Comparison of ENCODE assay signal across 8 cellular contexts in genomic region chr15:75639191-75639708, GRCh38. TPM values are rescaled to one million over a fixed set of nuclear protein-coding genes. Genes with fewer than 3 reads are reported as not detected.
DNase-seq lines count a peak whose midpoint lies in the region; ATAC-seq and TF ChIP-seq lines count a peak whose summit lies in the region.

No MANE protein-coding gene starts in this region.

- ATAC-seq in HG02840 (IDR thresholded peaks at IDR 0.05; ENCODE audit: low FRiP score, unreplicated experiment): no peak

- TF ChIP-seq EP300 in tibial nerve (IDR thresholded peaks at IDR 0.05): no peak

- no peaks in the 10 kb centered on the region for H3K27me3 ChIP-seq in ascending aorta
- H3K27me3 ChIP-seq in liver (ENCODE audit: control insufficient read depth in 4 of 4, insufficient read depth in 4 of 4, low read length in 3 of 4): no peaks in the 10 kb centered on the region
- H3K27me3 ChIP-seq in tibial nerve: no peaks in the 10 kb centered on the region

- no peaks in the 10 kb centered on the region for H3K9me3 ChIP-seq in ascending aorta
- no peaks in the 10 kb centered on the region for H3K9me3 ChIP-seq in liver (ENCODE audit: control insufficient read depth in 4 of 4, low read length in 3 of 4)
- H3K9me3 ChIP-seq in tibial nerve: no peaks in the 10 kb centered on the region

- peak overlapping the region; percentile 95 for H3K4me3 Mint-ChIP-seq in activated naive CD4-positive, alpha-beta T cell treated with anti-CD3 and anti-CD28 coated beads for 36 hours

- H3K36me3 ChIP-seq in ascending aorta: peaks cover 0 to 3% of the 10 kb centered on the region in 2 donors
- no peaks in the 10 kb centered on the region for H3K36me3 ChIP-seq in liver (ENCODE audit: control insufficient read depth in 4 of 4, insufficient read depth in 3 of 4, low read depth in 1 of 4, low read length in 3 of 4)
- H3K36me3 ChIP-seq in tibial nerve: peaks cover 0 to 7% (median 0%) of the 10 kb centered on the region in 3 donors

- TF ChIP-seq POLR2A in tibial nerve (IDR thresholded peaks at IDR 0.05): no peak

- H3K9ac ChIP-seq in liver (ENCODE audit: low read depth in 1 of 2, low read length in 2 of 2): peak overlapping the region; percentile 15 to 40

- CTCF ChIA-PET in activated naive CD4-positive, alpha-beta T cell treated with anti-CD3 and anti-CD28 coated beads for 36 hours (lab: Charles Lee): interaction anchor here (0.7 to 3.9 kb wide), 8 partner anchors 13 to 272 kb away, joined by 3 to 38 read pairs (median 6); partner anchors contain the start of genes MAN2C1 and SNUPN

- no peak for TF ChIP-seq RAD21 in liver (IDR thresholded peaks at IDR 0.05)

- no peaks in the 10 kb centered on the region for H3K9me3 Mint-ChIP-seq in activated naive CD4-positive, alpha-beta T cell treated with anti-CD3 and anti-CD28 coated beads for 36 hours

- peak overlapping the region; percentile 91 for H3K27ac Mint-ChIP-seq in activated naive CD4-positive, alpha-beta T cell treated with anti-CD3 and anti-CD28 coated beads for 36 hours

- WGBS in liver: 8% methylated on average over 16 of the region's 16 CpGs
- 1 to 3% methylated on average over 16 of the region's 16 CpGs for WGBS in tibial nerve, 2 donors

- peaks cover 20% of the 10 kb centered on the region for H3K36me3 Mint-ChIP-seq in activated naive CD4-positive, alpha-beta T cell treated with anti-CD3 and anti-CD28 coated beads for 36 hours (ENCODE audit: low read depth)

- no peak for TF ChIP-seq CTCF in ascending aorta (IDR thresholded peaks at IDR 0.05)
- TF ChIP-seq CTCF in liver (IDR thresholded peaks at IDR 0.05; ENCODE audit: low read depth, low read length, missing input control): no peak
- no peak for TF ChIP-seq CTCF in tibial nerve (IDR thresholded peaks at IDR 0.05)

- intact Hi-C loops in activated naive CD4-positive, alpha-beta T cell treated with anti-CD3 and anti-CD28 coated beads for 36 hours (cut with micrococcal nuclease): loop anchor here (1.0 kb wide), 1 partner anchor 616 kb away; the partner anchor contains the start of gene PPCDC
- intact Hi-C loops in ascending aorta (cut with DNase I): loop anchor here (2.0 to 5.0 kb wide), 3 partner anchors 14 to 163 kb away; partner anchors contain the start of gene SNUPN

- H3K27ac ChIP-seq in ascending aorta (peak overlapping the region; percentile 88 to 95), liver (ENCODE audit: low read depth in 1 of 2, low read length in 2 of 2) (peak overlapping the region; percentile 95 to 98), tibial nerve (peak overlapping the region; percentile 69 to 95 (median 92))

- no peak for DNase-seq in activated naive CD4-positive, alpha-beta T cell treated with anti-CD3 and anti-CD28 coated beads for 36 hours
- no peak for DNase-seq in activated naive CD4-positive, alpha-beta T cell treated with anti-CD3 and anti-CD28 coated beads, Interleukin-2, amount 50 U/mL, for 16 hours
- DNase-seq in ascending aorta (ENCODE audit: low spot score in 2 of 2) (no peak), tibial nerve (ENCODE audit: low spot score in 2 of 2) (no peak), HuH-7 (ENCODE audit: low spot score) (no peak), hepatic stellate cell (ENCODE audit: low spot score) (no peak)

- no peaks in the 10 kb centered on the region for H3K27me3 Mint-ChIP-seq in activated naive CD4-positive, alpha-beta T cell treated with anti-CD3 and anti-CD28 coated beads for 36 hours (ENCODE audit: low read depth)

- H3K4me1 ChIP-seq in ascending aorta: peaks cover 9 to 32% of the 10 kb centered on the region in 2 donors
- H3K4me1 ChIP-seq in liver (ENCODE audit: control insufficient read depth in 4 of 4, insufficient read depth in 4 of 4, low read length in 3 of 4): peaks cover 0 to 33% (median 24%) of the 10 kb centered on the region in 4 donors
- peaks cover 0 to 48% (median 29%) of the 10 kb centered on the region in 4 donors for H3K4me1 ChIP-seq in tibial nerve

- peaks cover 30% of the 10 kb centered on the region for H3K4me1 Mint-ChIP-seq in activated naive CD4-positive, alpha-beta T cell treated with anti-CD3 and anti-CD28 coated beads for 36 hours (ENCODE audit: low read depth)

- H3K4me3 ChIP-seq in ascending aorta (peak overlapping the region; percentile 82 to 94), liver (ENCODE audit: low read depth in 1 of 3, low read length in 3 of 3) (peak overlapping the region; percentile 70 to 90 (median 78)), tibial nerve (peak overlapping the region; percentile 74 to 99 (median 90))

TF ChIP-seq in liver, 16 proteins besides CTCF, POLR2A, EP300 and RAD21:
- TF ChIP-seq NR2F2 (IDR thresholded peaks at IDR 0.05): no peak
- TF ChIP-seq, protein P1, sequence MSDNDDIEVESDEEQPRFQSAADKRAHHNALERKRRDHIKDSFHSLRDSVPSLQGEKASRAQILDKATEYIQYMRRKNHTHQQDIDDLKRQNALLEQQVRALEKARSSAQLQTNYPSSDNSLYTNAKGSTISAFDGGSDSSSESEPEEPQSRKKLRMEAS (IDR thresholded peaks at IDR 0.05): peak; percentile 99
- TF ChIP-seq FOXA2 (IDR thresholded peaks at IDR 0.05): no peak
- TF ChIP-seq HNF4A (conservative IDR thresholded peaks at IDR 0.05): peak; percentile 91
- no peak for TF ChIP-seq GABPA (IDR thresholded peaks at IDR 0.05 in 1 of 2, conservative IDR thresholded peaks at IDR 0.05 in 1 of 2)
- TF ChIP-seq JUND (IDR thresholded peaks at IDR 0.05): no peak
- TF ChIP-seq HNF4G (IDR thresholded peaks at IDR 0.05): peak; percentile 79
- peak in 1 of 2 donors; percentile 48 for TF ChIP-seq EGR1 (IDR thresholded peaks at IDR 0.05; ENCODE audit: low read depth in 2 of 2)
- TF ChIP-seq, protein P2, sequence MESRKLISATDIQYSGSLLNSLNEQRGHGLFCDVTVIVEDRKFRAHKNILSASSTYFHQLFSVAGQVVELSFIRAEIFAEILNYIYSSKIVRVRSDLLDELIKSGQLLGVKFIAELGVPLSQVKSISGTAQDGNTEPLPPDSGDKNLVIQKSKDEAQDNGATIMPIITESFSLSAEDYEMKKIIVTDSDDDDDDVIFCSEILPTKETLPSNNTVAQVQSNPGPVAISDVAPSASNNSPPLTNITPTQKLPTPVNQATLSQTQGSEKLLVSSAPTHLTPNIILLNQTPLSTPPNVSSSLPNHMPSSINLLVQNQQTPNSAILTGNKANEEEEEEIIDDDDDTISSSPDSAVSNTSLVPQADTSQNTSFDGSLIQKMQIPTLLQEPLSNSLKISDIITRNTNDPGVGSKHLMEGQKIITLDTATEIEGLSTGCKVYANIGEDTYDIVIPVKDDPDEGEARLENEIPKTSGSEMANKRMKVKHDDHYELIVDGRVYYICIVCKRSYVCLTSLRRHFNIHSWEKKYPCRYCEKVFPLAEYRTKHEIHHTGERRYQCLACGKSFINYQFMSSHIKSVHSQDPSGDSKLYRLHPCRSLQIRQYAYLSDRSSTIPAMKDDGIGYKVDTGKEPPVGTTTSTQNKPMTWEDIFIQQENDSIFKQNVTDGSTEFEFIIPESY (IDR thresholded peaks at IDR 0.05): no peak
- TF ChIP-seq TAF1 (conservative IDR thresholded peaks at IDR 0.05): no peak
- TF ChIP-seq, protein P3, sequence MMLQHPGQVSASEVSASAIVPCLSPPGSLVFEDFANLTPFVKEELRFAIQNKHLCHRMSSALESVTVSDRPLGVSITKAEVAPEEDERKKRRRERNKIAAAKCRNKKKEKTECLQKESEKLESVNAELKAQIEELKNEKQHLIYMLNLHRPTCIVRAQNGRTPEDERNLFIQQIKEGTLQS (IDR thresholded peaks at IDR 0.05): no peak
- peak; percentile 47 to 60 for TF ChIP-seq RXRA (IDR thresholded peaks at IDR 0.05)
- TF ChIP-seq FOXA1 (IDR thresholded peaks at IDR 0.05): no peak
- TF ChIP-seq, protein P4, sequence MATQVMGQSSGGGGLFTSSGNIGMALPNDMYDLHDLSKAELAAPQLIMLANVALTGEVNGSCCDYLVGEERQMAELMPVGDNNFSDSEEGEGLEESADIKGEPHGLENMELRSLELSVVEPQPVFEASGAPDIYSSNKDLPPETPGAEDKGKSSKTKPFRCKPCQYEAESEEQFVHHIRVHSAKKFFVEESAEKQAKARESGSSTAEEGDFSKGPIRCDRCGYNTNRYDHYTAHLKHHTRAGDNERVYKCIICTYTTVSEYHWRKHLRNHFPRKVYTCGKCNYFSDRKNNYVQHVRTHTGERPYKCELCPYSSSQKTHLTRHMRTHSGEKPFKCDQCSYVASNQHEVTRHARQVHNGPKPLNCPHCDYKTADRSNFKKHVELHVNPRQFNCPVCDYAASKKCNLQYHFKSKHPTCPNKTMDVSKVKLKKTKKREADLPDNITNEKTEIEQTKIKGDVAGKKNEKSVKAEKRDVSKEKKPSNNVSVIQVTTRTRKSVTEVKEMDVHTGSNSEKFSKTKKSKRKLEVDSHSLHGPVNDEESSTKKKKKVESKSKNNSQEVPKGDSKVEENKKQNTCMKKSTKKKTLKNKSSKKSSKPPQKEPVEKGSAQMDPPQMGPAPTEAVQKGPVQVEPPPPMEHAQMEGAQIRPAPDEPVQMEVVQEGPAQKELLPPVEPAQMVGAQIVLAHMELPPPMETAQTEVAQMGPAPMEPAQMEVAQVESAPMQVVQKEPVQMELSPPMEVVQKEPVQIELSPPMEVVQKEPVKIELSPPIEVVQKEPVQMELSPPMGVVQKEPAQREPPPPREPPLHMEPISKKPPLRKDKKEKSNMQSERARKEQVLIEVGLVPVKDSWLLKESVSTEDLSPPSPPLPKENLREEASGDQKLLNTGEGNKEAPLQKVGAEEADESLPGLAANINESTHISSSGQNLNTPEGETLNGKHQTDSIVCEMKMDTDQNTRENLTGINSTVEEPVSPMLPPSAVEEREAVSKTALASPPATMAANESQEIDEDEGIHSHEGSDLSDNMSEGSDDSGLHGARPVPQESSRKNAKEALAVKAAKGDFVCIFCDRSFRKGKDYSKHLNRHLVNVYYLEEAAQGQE (IDR thresholded peaks at IDR 0.05): no peak
- no peak for TF ChIP-seq SP1 (IDR thresholded peaks at IDR 0.05)
- TF ChIP-seq YY1 (IDR thresholded peaks at IDR 0.05): no peak

RNA-seq across cellular contexts. Expression of gene IMP3, which starts 0.8 kb away (rescaled TPM):
- total RNA-seq in activated naive CD4-positive, alpha-beta T cell treated with anti-CD3 and anti-CD28 coated beads for 36 hours: 10 to 100 TPM; 46.1 to 46.8 TPM
- total RNA-seq in ascending aorta: 159 TPM
- 10 to 100 TPM; 45.2 to 84.4 TPM for total RNA-seq in liver
- polyA plus RNA-seq in liver: 10 to 100 TPM; 54.7 to 94.8 TPM
- total RNA-seq in tibial nerve: 100 to 1,000 TPM; 163 to 179 (median 170) TPM

RNA-seq across cellular contexts. Expression of gene SNX33, which starts 8.5 kb away (rescaled TPM):
- total RNA-seq in activated naive CD4-positive, alpha-beta T cell treated with anti-CD3 and anti-CD28 coated beads for 36 hours: 1 to 10 TPM; 1.1 TPM
- total RNA-seq in ascending aorta: 53.5 TPM
- total RNA-seq in liver: 10 to 100 TPM in 1 of 2 donors, 1 to 10 TPM in 1; 7.1 to 10.8 TPM
- polyA plus RNA-seq in liver: 10 to 100 TPM in 1 of 2 donors, 1 to 10 TPM in 1; 8.0 to 10.3 TPM
- total RNA-seq in tibial nerve: 10 to 100 TPM; 29.7 to 44.9 (median 31.1) TPM

RNA-seq across cellular contexts. Expression of gene SNUPN, which starts 13.7 kb away (rescaled TPM):
- total RNA-seq in activated naive CD4-positive, alpha-beta T cell treated with anti-CD3 and anti-CD28 coated beads for 36 hours: 10 to 100 TPM; 28.5 to 33.1 TPM
- total RNA-seq in ascending aorta (6.7 TPM), liver (10 to 100 TPM in 1 of 2 donors, 1 to 10 TPM in 1; 7.8 to 11.4 TPM), tibial nerve (10 to 100 TPM; 16.3 to 35.1 (median 23.7) TPM)
- 10 to 100 TPM; 12.8 to 13.2 TPM for polyA plus RNA-seq in liver
